ENCODE assay signal across 25 cellular contexts in genomic region chr2:171959998-171960397, GRCh38. TPM values are rescaled to one million over a fixed set of nuclear protein-coding genes. Genes with fewer than 3 reads are reported as not detected.
"Had no signal": no experiment of that assay in that cellular context is flagged by ENCODE, and none has a peak within 500 bp of the region (broad histone marks: within the 10 kb centered on the region; RNA-seq: fewer than 3 reads in every experiment).

No MANE protein-coding gene starts in this region.

- H3K27ac Mint-ChIP-seq: activated CD4-positive, alpha-beta T cell treated with anti-CD3 and anti-CD28 coated beads for 36 hours; activated CD8-positive, alpha-beta memory T cell treated with anti-CD3 and anti-CD28 coated beads, Interleukin-2, amount 10 ng/mL, durations not matched to agents 7 days and 5 days; activated CD8-positive, alpha-beta T cell treated with anti-CD3 and anti-CD28 coated beads, Interleukin-2, amount 10 ng/mL, durations not matched to agents 7 days and 5 days; activated naive CD8-positive, alpha-beta T cell treated with anti-CD3 and anti-CD28 coated beads, Interleukin-2, amount 10 ng/mL, durations not matched to agents 7 days and 5 days; activated T-cell treated with anti-CD3 and anti-CD28 coated beads, Interleukin-2, amount 50 U/mL, for 72 hours; mesothelial cell of epicardium; nephron progenitor cell had no signal

- H3K4me1 ChIP-seq: pancreas, prostate gland, suprapubic skin had no signal

- ATAC-seq: activated CD4-positive, alpha-beta T cell treated with anti-CD3 and anti-CD28 coated beads for 36 hours; activated CD8-positive, alpha-beta memory T cell treated with anti-CD3 and anti-CD28 coated beads, Interleukin-2, amount 10 ng/mL, durations not matched to agents 7 days and 5 days; activated CD8-positive, alpha-beta T cell treated with anti-CD3 and anti-CD28 coated beads, Interleukin-2, amount 10 ng/mL, durations not matched to agents 7 days and 5 days; activated T-cell treated with anti-CD3 and anti-CD28 coated beads, Interleukin-2, amount 50 U/mL, for 72 hours; pancreas; upper lobe of right lung had no signal

- H3K9me3 ChIP-seq: ascending aorta, pancreas, prostate gland, spleen, suprapubic skin, tibial artery, upper lobe of right lung had no signal

- H3K4me3 Mint-ChIP-seq: activated CD4-positive, alpha-beta T cell treated with anti-CD3 and anti-CD28 coated beads for 36 hours; activated CD8-positive, alpha-beta memory T cell treated with anti-CD3 and anti-CD28 coated beads, Interleukin-2, amount 10 ng/mL, durations not matched to agents 7 days and 5 days; activated CD8-positive, alpha-beta T cell treated with anti-CD3 and anti-CD28 coated beads, Interleukin-2, amount 10 ng/mL, durations not matched to agents 7 days and 5 days; activated naive CD8-positive, alpha-beta T cell treated with anti-CD3 and anti-CD28 coated beads, Interleukin-2, amount 10 ng/mL, durations not matched to agents 7 days and 5 days; activated T-cell treated with anti-CD3 and anti-CD28 coated beads, Interleukin-2, amount 50 U/mL, for 72 hours; brain; mesothelial cell of epicardium; naive B cell; nephron progenitor cell had no signal

- H3K4me3 ChIP-seq: ascending aorta, pancreas, prostate gland, spleen, suprapubic skin, tibial artery, upper lobe of right lung had no signal

- DNase-seq: activated CD4-positive, alpha-beta T cell treated with anti-CD3 and anti-CD28 coated beads for 36 hours; activated CD4-positive, CD25-positive, alpha-beta regulatory T cell; activated CD8-positive, alpha-beta memory T cell treated with anti-CD3 and anti-CD28 coated beads, Interleukin-2, amount 10 ng/mL, durations not matched to agents 7 days and 5 days; activated CD8-positive, alpha-beta T cell treated with anti-CD3 and anti-CD28 coated beads, Interleukin-2, amount 10 ng/mL, durations not matched to agents 7 days and 5 days; activated naive CD4-positive, alpha-beta T cell; activated naive CD8-positive, alpha-beta T cell treated with anti-CD3 and anti-CD28 coated beads, Interleukin-2, amount 10 ng/mL, durations not matched to agents 7 days and 5 days; activated T-cell treated with anti-CD3 and anti-CD28 coated beads, Interleukin-2, amount 50 U/mL, for 72 hours; caudate nucleus; cortex of kidney; foreskin fibroblast; naive B cell; nephron progenitor cell; pancreas; spleen; stimulated activated naive CD4-positive, alpha-beta T cell; T-helper 1 cell; tibial artery; upper lobe of right lung had no signal

- H3K27ac ChIP-seq: ascending aorta, pancreas, prostate gland, suprapubic skin, tibial artery, upper lobe of right lung had no signal

- H3K36me3 ChIP-seq: pancreas, prostate gland, upper lobe of right lung had no signal

- H3K27me3 ChIP-seq: ascending aorta, pancreas, spleen, suprapubic skin, tibial artery, upper lobe of right lung had no signal

- H3K9me3 Mint-ChIP-seq: activated naive CD8-positive, alpha-beta T cell treated with anti-CD3 and anti-CD28 coated beads, Interleukin-2, amount 10 ng/mL, durations not matched to agents 7 days and 5 days; activated T-cell treated with anti-CD3 and anti-CD28 coated beads, Interleukin-2, amount 50 U/mL, for 72 hours; brain; mesothelial cell of epicardium; naive B cell; nephron progenitor cell had no signal

- FAIRE-seq: endothelial cell of umbilical vein, islet of Langerhans, pancreas had no signal

- H3K27me3 Mint-ChIP-seq: activated CD4-positive, alpha-beta T cell treated with anti-CD3 and anti-CD28 coated beads for 36 hours; activated CD8-positive, alpha-beta memory T cell treated with anti-CD3 and anti-CD28 coated beads, Interleukin-2, amount 10 ng/mL, durations not matched to agents 7 days and 5 days; activated naive CD8-positive, alpha-beta T cell treated with anti-CD3 and anti-CD28 coated beads, Interleukin-2, amount 10 ng/mL, durations not matched to agents 7 days and 5 days; brain; naive B cell had no signal

RNA-seq across cellular contexts. Expression of gene METAP1D, which starts 39.8 kb away (rescaled TPM):
- total RNA-seq: ascending aorta had no signal
